Comparison of ENCODE assay signal across 19 cellular contexts in the genomic region with DNA sequence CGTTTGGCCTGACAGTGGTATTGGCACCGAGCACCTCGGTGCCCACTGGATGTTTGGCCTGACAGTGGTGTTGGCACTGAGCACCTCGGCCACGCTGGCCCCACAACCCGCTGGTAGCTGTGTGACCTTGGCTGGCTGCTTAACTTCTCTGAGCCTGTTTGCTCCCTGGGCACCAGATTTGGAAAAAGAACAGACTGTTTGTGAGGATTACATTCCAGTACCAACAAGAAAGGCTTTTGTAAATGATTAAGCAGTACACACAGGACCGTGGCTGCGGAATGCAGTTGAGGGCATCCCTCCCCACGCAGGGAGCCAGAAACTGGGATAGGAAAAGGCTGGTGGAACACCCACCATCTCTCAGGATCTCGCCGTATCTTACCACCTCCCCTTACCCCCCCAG. TPM values are rescaled to one million over a fixed set of nuclear protein-coding genes. Genes with fewer than 3 reads are reported as not detected.
DNase-seq lines count a peak whose midpoint lies in the region; ATAC-seq, FAIRE-seq and TF ChIP-seq lines count a peak whose summit lies in the region.
"Had no signal": no experiment of that assay in that cellular context is flagged by ENCODE, and none has a peak within 500 bp of the region (broad histone marks: within the 10 kb centered on the region; RNA-seq: fewer than 3 reads in every experiment).

No MANE protein-coding gene starts in this region.

- H3K4me1 ChIP-seq in IMR-90 (ENCODE audit: control insufficient read depth, insufficient read depth, low read length) (no peaks in the 10 kb centered on the region), kidney (ENCODE audit: control insufficient read depth in 1 of 2, insufficient read depth in 1 of 2, low read depth in 1 of 2, low read length in 2 of 2) (peaks cover 5 to 7% of the 10 kb centered on the region in 2 donors), right lobe of liver (peaks cover 0 to 53% (median 27%) of the 10 kb centered on the region in 4 donors), thyroid gland (peaks cover 42 to 59% of the 10 kb centered on the region in 2 donors)
- H3K4me1 ChIP-seq in effector memory CD4-positive, alpha-beta T cell (ENCODE audit: control insufficient read depth, insufficient read depth, low read length, poor library complexity, severe bottlenecking): no peaks in the 10 kb centered on the region
- H3K4me1 ChIP-seq: BE2C had no signal

- no peak overlapping the region for H4K5ac ChIP-seq in IMR-90 (ENCODE audit: low read depth, low read length)

- no TSS peak for BruUV-seq in IMR-90 (replicated peaks; lab: Mats Ljungman, UMichigan)

- DNase-seq in IMR-90 (no peak), kidney (no peak), right lobe of liver (peak in 1 of 3 donors; percentile 72), thyroid gland (no peak), dermis blood vessel endothelial cell (no peak)
- DNase-seq in effector memory CD4-positive, alpha-beta T cell: no peak
- DNase-seq: BE2C; CD4-positive, alpha-beta memory T cell; DMS153; DMS79 treated with DMSO at 0.1 percent for 48 hours; EL; GOT3; HCEC 1CT had no signal

- no peak overlapping the region for H3K27ac ChIP-seq in IMR-90 (ENCODE audit: insufficient read depth, low read length)
- peak overlapping the region; percentile 53 to 85 for H3K27ac ChIP-seq in kidney (ENCODE audit: low read depth in 2 of 2, low read length in 2 of 2)
- H3K27ac ChIP-seq in right lobe of liver: peak overlapping the region; percentile 85 to 98 (median 91)
- H3K27ac ChIP-seq in thyroid gland: peak overlapping the region; percentile 87 to 97 (median 87)
- H3K27ac ChIP-seq in effector memory CD4-positive, alpha-beta T cell (ENCODE audit: insufficient read depth, low read length, poor library complexity, severe bottlenecking): no peak overlapping the region
- H3K27ac ChIP-seq: C4-2B, HL-60 had no signal

- no peak overlapping the region for H3K18ac ChIP-seq in IMR-90 (ENCODE audit: low read depth, low read length)

- H3K9ac ChIP-seq in IMR-90 (ENCODE audit: low read depth, low read length) (no peak overlapping the region), kidney (ENCODE audit: low read length in 2 of 2) (no peak overlapping the region)

- H2BK15ac ChIP-seq in IMR-90 (ENCODE audit: low read depth, low read length): no peak overlapping the region

- no peak overlapping the region for H3K4me3 ChIP-seq in IMR-90 (ENCODE audit: insufficient read depth, low read depth, low read length)
- H3K4me3 ChIP-seq in kidney (ENCODE audit: low read length in 2 of 2): no peak overlapping the region
- H3K4me3 ChIP-seq in right lobe of liver: peak overlapping the region in 2 of 3 donors; percentile 42 to 58
- H3K4me3 ChIP-seq in thyroid gland (replicated peaks in 1 of 3): no peak overlapping the region
- H3K4me3 ChIP-seq in effector memory CD4-positive, alpha-beta T cell (ENCODE audit: insufficient read depth, low read depth, low read length, poor library complexity, severe bottlenecking): no peak overlapping the region

- 77% methylated on average over 6 of the region's 11 CpGs; no CpG with 5 or more reads in 1 of the 2 experiments for WGBS in IMR-90 (ENCODE audit: extremely low coverage in 2 of 2, insufficient read length in 1 of 2), 2 experiments
- WGBS in right lobe of liver (ENCODE audit: insufficient coverage, low coverage, low lambda C conversion rate, missing lambda C conversion rate): 41% methylated on average over 7 of the region's 11 CpGs
- WGBS in thyroid gland, 2 donors: 82 to 90% methylated on average over 11 of the region's 11 CpGs

- no peak overlapping the region for H2BK5ac ChIP-seq in IMR-90 (ENCODE audit: low read depth, low read length, poor library complexity, severe bottlenecking)

- no peaks in the 10 kb centered on the region for H3K9me1 ChIP-seq in IMR-90 (ENCODE audit: insufficient read depth, low read length)

- TF ChIP-seq RAD21 in IMR-90 (IDR thresholded peaks at IDR 0.05; ENCODE audit: low read length): no peak

- H3K79me1 ChIP-seq in IMR-90 (ENCODE audit: low read depth in 1 of 2, low read length in 2 of 2): no peaks in the 10 kb centered on the region

- no peak overlapping the region for H3K56ac ChIP-seq in IMR-90 (ENCODE audit: extremely low read depth, insufficient read depth, low read length)

- H3K36me3 ChIP-seq in IMR-90 (ENCODE audit: control insufficient read depth, insufficient read depth, low read length) (peaks cover 6% of the 10 kb centered on the region), kidney (ENCODE audit: control insufficient read depth in 1 of 2, insufficient read depth in 2 of 2, low read length in 2 of 2) (no peaks in the 10 kb centered on the region), right lobe of liver (peaks cover 0 to 5% (median 0%) of the 10 kb centered on the region in 4 donors), thyroid gland (peaks cover 0 to 3% of the 10 kb centered on the region in 2 donors)
- peaks cover 4% of the 10 kb centered on the region for H3K36me3 ChIP-seq in effector memory CD4-positive, alpha-beta T cell (ENCODE audit: control insufficient read depth, insufficient read depth, low read length)
- H3K36me3 ChIP-seq: BE2C had no signal

- H3K4ac ChIP-seq in IMR-90 (ENCODE audit: low read depth, low read length): no peak overlapping the region

- TF ChIP-seq CTCF in IMR-90 (conservative IDR thresholded peaks at IDR 0.05; ENCODE audit: low read depth, low read length) (no peak), kidney (IDR thresholded peaks at IDR 0.05; ENCODE audit: borderline replicate concordance, extremely low read depth, insufficient read depth) (no peak), right lobe of liver (IDR thresholded peaks at IDR 0.05) (no peak), thyroid gland (IDR thresholded peaks at IDR 0.05) (no peak)

- H2BK120ac ChIP-seq in IMR-90 (ENCODE audit: low read depth, low read length): no peak overlapping the region

- H3K27me3 ChIP-seq in IMR-90 (ENCODE audit: control insufficient read depth, insufficient read depth, low read length) (no peaks in the 10 kb centered on the region), right lobe of liver (no peaks in the 10 kb centered on the region), thyroid gland (no peaks in the 10 kb centered on the region)
- no peaks in the 10 kb centered on the region for H3K27me3 ChIP-seq in effector memory CD4-positive, alpha-beta T cell (replicated peaks; ENCODE audit: control insufficient read depth, insufficient read depth, low read length, poor library complexity, severe bottlenecking)
- H3K27me3 ChIP-seq: BE2C had no signal

- dilution Hi-C loops in IMR-90 (cut with HindIII; ENCODE audit: low sequenced_read_pairs, unreplicated experiment): no loop called here

- ATAC-seq in IMR-90 (ENCODE audit: low read depth): no peak
- ATAC-seq in right lobe of liver: peak; percentile 3 to 44 (median 13)
- ATAC-seq in GM21737 (IDR thresholded peaks at IDR 0.05; ENCODE audit: unreplicated experiment): no peak

- H3K23ac ChIP-seq in IMR-90 (ENCODE audit: low read depth, low read length): no peak overlapping the region

- no peak overlapping the region for H3K14ac ChIP-seq in IMR-90 (replicated peaks; ENCODE audit: low read depth, low read length)

- H2AFZ ChIP-seq in IMR-90 (replicated peaks; ENCODE audit: low read length, poor library complexity): no peak overlapping the region

- in situ Hi-C loops in IMR-90 (cut with MboI; ENCODE audit: low sequenced_read_pairs): no loop called here

- H2AK5ac ChIP-seq in IMR-90 (ENCODE audit: low read depth, low read length): no peak overlapping the region

- no peak overlapping the region for H2BK20ac ChIP-seq in IMR-90 (ENCODE audit: low read depth, low read length)

- no peak overlapping the region for H4K91ac ChIP-seq in IMR-90 (ENCODE audit: insufficient read depth, low read depth, low read length)

- CTCF ChIA-PET in IMR-90 (lab: Yijun Ruan, JAX): no interaction called here

- H3K4me2 ChIP-seq in IMR-90 (ENCODE audit: low read depth, low read length): no peak overlapping the region

- H2AK9ac ChIP-seq in IMR-90 (replicated peaks; ENCODE audit: low read depth, low read length, poor library complexity): peak overlapping the region; percentile 55

- POLR2A ChIA-PET in IMR-90 (lab: Charles Lee; ENCODE audit: unreplicated experiment): no interaction called here

- H3K9me3 ChIP-seq in IMR-90 (ENCODE audit: control insufficient read depth, insufficient read depth, low read length) (no peaks in the 10 kb centered on the region), kidney (ENCODE audit: control insufficient read depth in 1 of 2, low read length in 2 of 2) (no peaks in the 10 kb centered on the region), right lobe of liver (no peaks in the 10 kb centered on the region), thyroid gland (no peaks in the 10 kb centered on the region)
- no peaks in the 10 kb centered on the region for H3K9me3 ChIP-seq in effector memory CD4-positive, alpha-beta T cell (ENCODE audit: control insufficient read depth, low read length)
- H3K9me3 ChIP-seq: BE2C had no signal

- H4K8ac ChIP-seq in IMR-90 (ENCODE audit: low read depth in 2 of 2, low read length in 2 of 2): no peak overlapping the region

- H4K20me1 ChIP-seq in IMR-90 (ENCODE audit: insufficient read depth, low read length): no peaks in the 10 kb centered on the region; the same call in 1 of the 2 replicates

- TF ChIP-seq POLR2A in IMR-90 (IDR thresholded peaks at IDR 0.05; ENCODE audit: low read depth, low read length) (no peak), right lobe of liver (IDR thresholded peaks at IDR 0.05) (peak; percentile 40), thyroid gland (IDR thresholded peaks at IDR 0.05) (no peak)

- intact Hi-C loops in IMR-90 (cut with micrococcal nuclease): no loop called here
- intact Hi-C loops in kidney (cut with DNase I): no loop called here
- intact Hi-C loops in right lobe of liver (cut with DNase I): no loop called here
- intact Hi-C loops in thyroid gland (cut with DNase I): no loop called here

- no peak for FAIRE-seq in kidney (lab: Jason Lieb, UNC)
- FAIRE-seq: A204.1, G401.6, GM12891 had no signal

RNA-seq across cellular contexts. Expression of a gene that starts 31.9 kb away (rescaled TPM):
- 1.9 and 2.0 TPM in 2 replicates for total RNA-seq in IMR-90 (2012; rRNA removed)
- polyA plus RNA-seq in IMR-90 (2012; rRNA removed): 8.6 and 9.9 TPM in 2 replicates
- polyA plus RNA-seq in IMR-90 (2012; cell fraction: cytosol; rRNA removed): 5.5 and 11.2 TPM in 2 replicates
- 20.2 and 34.5 TPM in 2 replicates for polyA plus RNA-seq in IMR-90 (2012; cell fraction: nucleus; rRNA removed; ENCODE audit: low replicate concordance)
- 9.7 TPM for total RNA-seq in kidney
- polyA plus RNA-seq in kidney (ENCODE audit: insufficient read depth, low read depth, low replicate concordance): 70.7 TPM
- 10 to 100 TPM; 20.7 to 80.7 (median 69.7) TPM for total RNA-seq in right lobe of liver
- 10 to 100 TPM; 28.0 to 43.9 (median 33.9) TPM for total RNA-seq in thyroid gland
- total RNA-seq in dermis blood vessel endothelial cell: 4.4 and 4.5 TPM in 2 replicates

RNA-seq across cellular contexts. Expression of a gene that starts 42.6 kb away (rescaled TPM):
- total RNA-seq in IMR-90 (2012; rRNA removed) (11.1 TPM in 2 replicates), kidney (23.9 TPM), right lobe of liver (10 to 100 TPM; 20.2 to 29.4 (median 22.2) TPM), thyroid gland (10 to 100 TPM; 29.6 to 37.8 (median 33.1) TPM), dermis blood vessel endothelial cell (18.7 and 26.5 TPM in 2 replicates)
- polyA plus RNA-seq in IMR-90 (2012; rRNA removed) (34.8 and 45.9 TPM in 2 replicates), kidney (ENCODE audit: insufficient read depth, low read depth, low replicate concordance) (37.1 TPM)
- 28.8 and 49.7 TPM in 2 replicates for polyA plus RNA-seq in IMR-90 (2012; cell fraction: cytosol; rRNA removed)
- 80.2 and 243 TPM in 2 replicates for polyA plus RNA-seq in IMR-90 (2012; cell fraction: nucleus; rRNA removed; ENCODE audit: low replicate concordance)

Comparison
In these comparisons a context has a peak if more than half of its experiments do, and no peak if none do; other contexts are left out.
1. ATAC-seq: peak in right lobe of liver (4 of 4); none in IMR-90 (single experiment) and GM21737 (single experiment).
2. H3K27ac ChIP-seq: peak in kidney (2 of 2), right lobe of liver (3 of 3) and thyroid gland (3 of 3); none in IMR-90 (single experiment) and effector memory CD4-positive, alpha-beta T cell (single experiment).
3. H3K4me3 ChIP-seq: peak in right lobe of liver (2 of 3); none in IMR-90 (single experiment), kidney (0 of 2), thyroid gland (0 of 3) and effector memory CD4-positive, alpha-beta T cell (single experiment).